Comparison of ENCODE assay signal across 11 cellular contexts in the genomic region with DNA sequence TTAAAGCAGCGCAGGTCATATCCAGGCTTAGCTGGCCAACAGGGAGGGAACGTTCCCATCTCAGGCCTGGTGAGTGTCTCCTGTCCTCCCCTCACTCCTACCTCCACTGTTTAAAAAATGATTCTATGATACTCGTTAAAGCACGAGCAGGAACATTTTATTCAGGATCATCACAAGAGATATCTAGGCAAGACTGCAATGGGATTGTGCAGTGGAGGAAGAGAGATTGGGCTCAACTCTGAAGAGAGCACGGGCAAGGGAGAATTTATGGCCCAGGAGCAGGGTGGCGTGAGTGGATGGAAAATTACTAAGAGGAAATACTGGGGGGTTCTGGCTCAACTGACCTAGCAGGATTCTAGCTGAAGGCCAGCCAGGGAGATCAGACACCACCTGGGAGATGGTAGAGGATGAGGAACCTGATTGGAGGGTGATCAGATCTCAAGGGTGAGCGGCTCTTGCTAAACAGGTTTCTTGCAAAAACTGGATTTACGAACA. TPM values are rescaled to one million over a fixed set of nuclear protein-coding genes. Genes with fewer than 3 reads are reported as not detected.
DNase-seq lines count a peak whose midpoint lies in the region; ATAC-seq and TF ChIP-seq lines count a peak whose summit lies in the region.
"Had no signal": no experiment of that assay in that cellular context is flagged by ENCODE, and none has a peak within 500 bp of the region (broad histone marks: within the 10 kb centered on the region; RNA-seq: fewer than 3 reads in every experiment).

No MANE protein-coding gene starts in this region.

- CTCF ChIA-PET in PC-9 (lab: Charles Lee), result no interaction called here

- H3K36me3 Mint-ChIP-seq in chondrocyte (ENCODE audit: low read depth) (no peaks in the 10 kb centered on the region), mesothelial cell of epicardium (no peaks in the 10 kb centered on the region)

- H3K9me2 ChIP-seq in PC-9 (ENCODE audit: insufficient read depth), result no peaks in the 10 kb centered on the region

- H3K4me3 Mint-ChIP-seq in chondrocyte (ENCODE audit: unreplicated experiment), result peak overlapping the region; percentile 13
- H3K4me3 Mint-ChIP-seq in mesothelial cell of epicardium, result no peak overlapping the region

- peak overlapping the region; percentile 80 for H3K4me2 ChIP-seq in PC-9

- H3F3A ChIP-seq in PC-9 (ENCODE audit: insufficient read depth, low read depth), result peaks cover 74% of the 10 kb centered on the region

- no peak for ATAC-seq in thoracic aorta (ENCODE audit: insufficient number of reproducible peaks, low FRiP score, low read depth)
- no peak for ATAC-seq in HG03442 (IDR thresholded peaks at IDR 0.05; ENCODE audit: unreplicated experiment)
- ATAC-seq: mucosa of descending colon had no signal

- no peaks in the 10 kb centered on the region for H3K79me2 ChIP-seq in PC-9 (ENCODE audit: low read depth)

- no TSS peak for BruUV-seq in PC-9 (replicated peaks; lab: Mats Ljungman, UMichigan)

- no peaks in the 10 kb centered on the region for H3K36me3 ChIP-seq in PC-9 (ENCODE audit: low read depth)
- no peaks in the 10 kb centered on the region for H3K36me3 ChIP-seq in thoracic aorta

- H4K20me1 ChIP-seq in PC-9 (ENCODE audit: insufficient read depth), result no peaks in the 10 kb centered on the region

- peaks cover 75% of the 10 kb centered on the region for H3K4me1 ChIP-seq in PC-9 (replicated peaks; ENCODE audit: insufficient read depth)
- H3K4me1 ChIP-seq in thoracic aorta (ENCODE audit: control insufficient read depth in 1 of 2, low read depth in 2 of 2), result peaks cover 46 to 63% of the 10 kb centered on the region in 2 donors

- peak; percentile 80 to 92 for DNase-seq in PC-9
- DNase-seq in chondrocyte (ENCODE audit: low spot score), result no peak
- DNase-seq in mesothelial cell of epicardium (ENCODE audit: low spot score in 2 of 2, unreplicated experiment in 2 of 2), result no peak
- DNase-seq in thoracic aorta (ENCODE audit: low spot score), result no peak
- DNase-seq in kidney glomerular epithelial cell (lab: John Stamatoyannopoulos, UW), result no peak
- no peak for DNase-seq in COLO668 (lab: John Stamatoyannopoulos, UW; ENCODE audit: unreplicated experiment)
- no peak for DNase-seq in NK-92 (lab: John Stamatoyannopoulos, UW; ENCODE audit: unreplicated experiment)
- DNase-seq: NCI-H69; stimulated activated CD4-positive, alpha-beta T cell treated with anti-CD3 and anti-CD28 coated beads, Interleukin-2, amount 100 ng/mL, for 24 hours had no signal

- peak overlapping the region; percentile 93 for H3K27ac ChIP-seq in PC-9
- H3K27ac ChIP-seq in thoracic aorta, result peak overlapping the region; percentile 95 to 98

- POLR2A ChIA-PET in PC-9 (lab: Charles Lee; ENCODE audit: unreplicated experiment), result no interaction called here

- H3K27ac Mint-ChIP-seq in chondrocyte (ENCODE audit: unreplicated experiment) (peak overlapping the region; percentile 100), mesothelial cell of epicardium (peak overlapping the region; percentile 92)

- H3K9me3 ChIP-seq in PC-9 (ENCODE audit: insufficient read depth, low read depth) (no peaks in the 10 kb centered on the region), thoracic aorta (no peaks in the 10 kb centered on the region)
- H3K9me3 ChIP-seq: mucosa of descending colon had no signal

- H3K27me3 ChIP-seq in PC-9 (ENCODE audit: insufficient read depth, low read depth), result no peaks in the 10 kb centered on the region
- H3K27me3 ChIP-seq in thoracic aorta (replicated peaks; ENCODE audit: insufficient read depth), result no peaks in the 10 kb centered on the region

- H3K4me1 Mint-ChIP-seq in chondrocyte (ENCODE audit: low read depth), result peaks cover 65% of the 10 kb centered on the region
- peaks cover 50% of the 10 kb centered on the region for H3K4me1 Mint-ChIP-seq in mesothelial cell of epicardium

- H3K9me3 Mint-ChIP-seq in chondrocyte (ENCODE audit: low read depth) (no peaks in the 10 kb centered on the region), mesothelial cell of epicardium (no peaks in the 10 kb centered on the region)

- intact Hi-C loops in PC-9 (cut with micrococcal nuclease; ENCODE audit: unreplicated experiment), result loop anchor here (5.0 kb wide), 2 partner anchors 206 to 246 kb away; partner anchors contain the start of genes MDH2 and STYXL1

- TF ChIP-seq CTCF in PC-9 (conservative IDR thresholded peaks at IDR 0.05) (no peak), chondrocyte (IDR thresholded peaks at IDR 0.05) (no peak), mesothelial cell of epicardium (IDR thresholded peaks at IDR 0.05; ENCODE audit: unreplicated experiment) (no peak), thoracic aorta (IDR thresholded peaks at IDR 0.05) (no peak)

- no peak overlapping the region for H3K4me3 ChIP-seq in PC-9
- no peak overlapping the region for H3K4me3 ChIP-seq in thoracic aorta
- H3K4me3 ChIP-seq: mucosa of descending colon had no signal

- no peaks in the 10 kb centered on the region for H3K27me3 Mint-ChIP-seq in chondrocyte (ENCODE audit: low read depth)
- H3K27me3 Mint-ChIP-seq in mesothelial cell of epicardium (ENCODE audit: low read depth), result no peaks in the 10 kb centered on the region

- no peak overlapping the region for H2AFZ ChIP-seq in PC-9

RNA-seq across cellular contexts. Expression of gene HSPB1, which starts 9.0 kb away (rescaled TPM):
- total RNA-seq in PC-9 (2021) (376 and 414 TPM in 2 replicates), chondrocyte (1,313 to 1,335 TPM (median 1,322 TPM) in 3 replicates), mesothelial cell of epicardium (235 to 241 TPM (median 239 TPM) in 3 replicates), thoracic aorta (1,000 to 10,000 TPM; 1,835 to 2,623 TPM)

Comparison
In these comparisons a context has a peak if more than half of its experiments do, and no peak if none do; other contexts are left out.
1. DNase-seq: peak in PC-9 (2 of 2); none in chondrocyte (single experiment), mesothelial cell of epicardium (0 of 2), thoracic aorta (single experiment), kidney glomerular epithelial cell (single experiment), COLO668 (single experiment) and NK-92 (single experiment).